In the genomic region with DNA sequence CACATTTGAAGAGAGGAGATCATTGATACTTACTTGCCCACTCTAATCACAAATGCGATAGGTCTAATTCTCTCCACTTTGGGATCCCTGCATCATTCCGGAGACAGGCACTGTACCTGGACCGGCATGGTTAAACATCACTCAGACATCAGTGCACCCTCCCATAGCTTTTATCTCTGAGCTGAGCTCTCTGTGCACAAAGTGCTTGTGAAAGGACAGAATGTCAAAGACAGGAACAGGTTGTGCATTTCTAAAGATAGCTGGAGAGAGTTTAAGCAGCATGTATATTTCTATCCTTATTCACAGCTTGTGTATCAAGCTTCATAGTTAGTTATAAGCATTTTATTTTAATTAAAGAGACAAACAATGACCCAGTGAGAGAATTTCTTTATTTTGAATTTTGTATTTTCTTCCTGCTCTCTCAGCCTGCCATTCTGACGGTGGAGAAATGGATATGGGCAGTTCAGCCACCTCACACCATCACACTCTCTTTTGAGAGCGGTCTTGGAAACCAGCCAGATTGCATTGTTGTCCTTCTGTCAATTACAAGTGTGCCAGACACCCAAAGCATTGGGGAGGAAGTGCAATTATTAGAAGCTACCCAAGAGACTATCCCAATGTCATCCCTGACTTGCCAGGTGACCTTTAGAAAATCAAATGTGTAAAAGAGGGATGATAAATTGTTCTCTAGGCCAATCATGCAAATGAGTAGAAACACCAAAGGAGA, we compare ENCODE assay signal across 28 cellular contexts.
DNase-seq lines count a peak whose midpoint lies in the region; ATAC-seq and TF ChIP-seq lines count a peak whose summit lies in the region.
"Had no signal": no experiment of that assay in that cellular context is flagged by ENCODE, and none has a peak within 500 bp of the region (broad histone marks: within the 10 kb centered on the region; RNA-seq: fewer than 3 reads in every experiment).

No MANE protein-coding gene starts in this region.

- H3K4me1 ChIP-seq in heart right ventricle, result peaks cover 0 to 10% (median 0%) of the 10 kb centered on the region in 9 donors
- H3K4me1 ChIP-seq: foreskin keratinocyte, upper lobe of right lung had no signal

- 58 to 62% methylated on average over 5 of the region's 5 CpGs for WGBS in heart right ventricle, 2 donors

- no peaks in the 10 kb centered on the region for H3K36me3 ChIP-seq in heart right ventricle
- H3K36me3 ChIP-seq: brain microvascular endothelial cell, upper lobe of right lung, WERI-Rb-1 had no signal

- no peaks in the 10 kb centered on the region for H3K9me3 Mint-ChIP-seq in activated naive CD8-positive, alpha-beta T cell treated with anti-CD3 and anti-CD28 coated beads for 36 hours

- H3K27me3 ChIP-seq in heart right ventricle, result no peaks in the 10 kb centered on the region
- H3K27me3 ChIP-seq: brain microvascular endothelial cell, foreskin keratinocyte, hepatocyte, upper lobe of right lung had no signal

- DNase-seq in DMS 273 (lab: John Stamatoyannopoulos, UW; ENCODE audit: unreplicated experiment) (peak; percentile 17), DMS 273 treated with DMSO at 0.1 percent for 48 hours (lab: John Stamatoyannopoulos, UW) (no peak), NCI-H1105 treated with DMSO at 0.1 percent for 48 hours (lab: John Stamatoyannopoulos, UW) (peak; percentile 53), NCI-H510A (lab: John Stamatoyannopoulos, UW) (peak; percentile 19), heart right ventricle (peak in 1 of 2 donors; percentile 22), NCI-H1048 (lab: John Stamatoyannopoulos, UW) (no peak)
- no peak for DNase-seq in activated naive CD8-positive, alpha-beta T cell treated with anti-CD3 and anti-CD28 coated beads for 36 hours
- DNase-seq: activated CD4-positive, alpha-beta T cell treated with anti-CD3 and anti-CD28 coated beads, Interleukin-2, amount 10 ng/mL, durations not matched to agents 24 days and 14 days; activated naive CD4-positive, alpha-beta T cell treated with Interleukin-2 at 50 U/mL for 16 hours; activated T-cell treated with anti-CD3 and anti-CD28 coated beads, Interleukin-2, amount 50 U/mL, for 48 hours; brain microvascular endothelial cell; CD4-positive, alpha-beta T cell; effector memory CD8-positive, alpha-beta T cell; foreskin keratinocyte; immature natural killer cell; midbrain; natural killer cell; NCI-H187 treated with DMSO at 0.1 percent for 48 hours; NCI-H526 treated with DMSO at 0.1 percent for 48 hours; OCI-M1; retina; T-helper 9 cell; upper lobe of right lung; WERI-Rb-1 had no signal

- H3K4me1 Mint-ChIP-seq in activated naive CD8-positive, alpha-beta T cell treated with anti-CD3 and anti-CD28 coated beads for 36 hours, result no peaks in the 10 kb centered on the region
- H3K4me1 Mint-ChIP-seq: activated CD4-positive, alpha-beta T cell treated with anti-CD3 and anti-CD28 coated beads, Interleukin-2, amount 10 ng/mL, durations not matched to agents 24 days and 14 days; immature natural killer cell; natural killer cell had no signal

- peak overlapping the region in 6 of 10 donors; percentile 0 to 56 (median 33) for H3K27ac ChIP-seq in heart right ventricle
- H3K27ac ChIP-seq: 22Rv1, brain microvascular endothelial cell, foreskin keratinocyte, hepatocyte, upper lobe of right lung, WERI-Rb-1 had no signal

- H3K9me3 ChIP-seq in heart right ventricle, result no peaks in the 10 kb centered on the region
- H3K9me3 ChIP-seq: upper lobe of right lung had no signal

- no peak for TF ChIP-seq CTCF in heart right ventricle (IDR thresholded peaks at IDR 0.05)

- H3K36me3 Mint-ChIP-seq in activated naive CD8-positive, alpha-beta T cell treated with anti-CD3 and anti-CD28 coated beads for 36 hours, result no peaks in the 10 kb centered on the region
- H3K36me3 Mint-ChIP-seq: immature natural killer cell, natural killer cell had no signal

- ATAC-seq in heart right ventricle (peak in 7 of 8 donors; percentile 61 to 95 (median 92)), HG03565 (IDR thresholded peaks at IDR 0.05; ENCODE audit: unreplicated experiment) (no peak)
- ATAC-seq: effector memory CD8-positive, alpha-beta T cell; foreskin keratinocyte; left lobe of liver; natural killer cell; upper lobe of right lung had no signal

- no peaks in the 10 kb centered on the region for H3K27me3 Mint-ChIP-seq in activated naive CD8-positive, alpha-beta T cell treated with anti-CD3 and anti-CD28 coated beads for 36 hours
- H3K27me3 Mint-ChIP-seq: activated CD4-positive, alpha-beta T cell treated with anti-CD3 and anti-CD28 coated beads, Interleukin-2, amount 10 ng/mL, durations not matched to agents 24 days and 14 days; CD4-positive, alpha-beta T cell; effector memory CD8-positive, alpha-beta T cell had no signal

- intact Hi-C loops in heart right ventricle (cut with DNase I), result no loop called here

- no peak overlapping the region for H3K4me3 Mint-ChIP-seq in activated naive CD8-positive, alpha-beta T cell treated with anti-CD3 and anti-CD28 coated beads for 36 hours
- H3K4me3 Mint-ChIP-seq: activated CD4-positive, alpha-beta T cell treated with anti-CD3 and anti-CD28 coated beads, Interleukin-2, amount 10 ng/mL, durations not matched to agents 24 days and 14 days; CD4-positive, alpha-beta T cell; effector memory CD8-positive, alpha-beta T cell; immature natural killer cell; natural killer cell had no signal

- no peak overlapping the region for H3K4me3 ChIP-seq in heart right ventricle
- H3K4me3 ChIP-seq: hepatocyte, upper lobe of right lung had no signal

- no peak overlapping the region for H3K27ac Mint-ChIP-seq in activated naive CD8-positive, alpha-beta T cell treated with anti-CD3 and anti-CD28 coated beads for 36 hours
- H3K27ac Mint-ChIP-seq: activated CD4-positive, alpha-beta T cell treated with anti-CD3 and anti-CD28 coated beads, Interleukin-2, amount 10 ng/mL, durations not matched to agents 24 days and 14 days; CD4-positive, alpha-beta T cell; effector memory CD8-positive, alpha-beta T cell; immature natural killer cell; natural killer cell had no signal

Comparison
In these comparisons a context has a peak if more than half of its experiments do, and no peak if none do; other contexts are left out.
1. DNase-seq: peak in DMS 273 (single experiment), NCI-H1105 treated with DMSO at 0.1 percent for 48 hours (single experiment) and NCI-H510A (single experiment); none in DMS 273 treated with DMSO at 0.1 percent for 48 hours (single experiment), NCI-H1048 (single experiment) and activated naive CD8-positive, alpha-beta T cell treated with anti-CD3 and anti-CD28 coated beads for 36 hours (single experiment).